In genomic region chr18:67771271-67771670, GRCh38 we compare ENCODE assay signal across 16 cellular contexts.
DNase-seq lines count a peak whose midpoint lies in the region; ATAC-seq, FAIRE-seq and TF ChIP-seq lines count a peak whose summit lies in the region.
"Had no signal": no experiment of that assay in that cellular context is flagged by ENCODE, and none has a peak within 500 bp of the region (broad histone marks: within the 10 kb centered on the region; RNA-seq: fewer than 3 reads in every experiment).

No MANE protein-coding gene starts in this region.

- TF ChIP-seq POLR2A in HepG2 (IDR thresholded peaks at IDR 0.05; ENCODE audit: insufficient read depth in 1 of 2, low read depth in 2 of 2, low read length in 2 of 2) (no peak), right lobe of liver (IDR thresholded peaks at IDR 0.05) (no peak), Peyer's patch (IDR thresholded peaks at IDR 0.05) (no peak)

- no peak overlapping the region for H2AFZ ChIP-seq in HepG2 (ENCODE audit: low read length)

- POLR2A ChIA-PET in HepG2 (lab: Yijun Ruan, JAX): no interaction called here

- BruUV-seq in HepG2 (replicated peaks; lab: Mats Ljungman, UMichigan): no TSS peak

- no peak for TF ChIP-seq RAD21 in HepG2 (CRISPR knock-in tag; IDR thresholded peaks at IDR 0.05)

- TF ChIP-seq CTCF in HepG2 (CRISPR knock-in tag; IDR thresholded peaks at IDR 0.05) (no peak), right lobe of liver (IDR thresholded peaks at IDR 0.05) (no peak), Peyer's patch (IDR thresholded peaks at IDR 0.05) (no peak)

- no peak overlapping the region for H3K9ac ChIP-seq in HepG2 (ENCODE audit: insufficient read depth, low read depth, low read length)

- H3K36me3 ChIP-seq in HepG2 (replicated peaks in 1 of 2; ENCODE audit: control insufficient read depth in 1 of 2, insufficient read depth in 2 of 2, low read length in 2 of 2) (no peaks in the 10 kb centered on the region), right lobe of liver (no peaks in the 10 kb centered on the region), Peyer's patch (no peaks in the 10 kb centered on the region)
- H3K36me3 ChIP-seq: gastrocnemius medialis, suprapubic skin had no signal

- H3K4me3 ChIP-seq in HepG2 (replicated peaks in 1 of 3; ENCODE audit: insufficient read depth in 1 of 3, low read depth in 2 of 3, low read length in 3 of 3): no peak overlapping the region
- no peak overlapping the region for H3K4me3 ChIP-seq in right lobe of liver
- H3K4me3 ChIP-seq in Peyer's patch: no peak overlapping the region
- H3K4me3 ChIP-seq: gastrocnemius medialis, suprapubic skin had no signal

- H3K9me3 ChIP-seq in HepG2 (ENCODE audit: low read length) (no peaks in the 10 kb centered on the region), right lobe of liver (no peaks in the 10 kb centered on the region), Peyer's patch (no peaks in the 10 kb centered on the region)
- H3K9me3 ChIP-seq: gastrocnemius medialis, suprapubic skin had no signal

- no peak overlapping the region for H3K4me2 ChIP-seq in HepG2 (ENCODE audit: low read depth, low read length)

- DNase-seq in HepG2 (ENCODE audit: low spot score) (no peak), right lobe of liver (no peak), SW 1271 (lab: John Stamatoyannopoulos, UW) (peak; percentile 22 to 51), fibroblast of gingiva (ENCODE audit: low read depth) (peak; percentile 2), Peyer's patch (no peak), SKM-1 (lab: John Stamatoyannopoulos, UW; ENCODE audit: unreplicated experiment) (no peak)
- DNase-seq: activated CD8-positive, alpha-beta T cell treated with anti-CD3 and anti-CD28 coated beads for 36 hours; activated effector memory CD4-positive, alpha-beta T cell treated with Interleukin-2 at 50 U/mL for 16 hours; gastrocnemius medialis; NCI-H1436 treated with DMSO at 0.1 percent for 48 hours; NCI-H345 had no signal

- H3K79me2 ChIP-seq in HepG2 (ENCODE audit: insufficient read depth, low read length): no peaks in the 10 kb centered on the region

- H3K27ac ChIP-seq in HepG2 (ENCODE audit: extremely low read length, insufficient read depth, low read length): no peak overlapping the region
- H3K27ac ChIP-seq in right lobe of liver: no peak overlapping the region
- no peak overlapping the region for H3K27ac ChIP-seq in Peyer's patch
- H3K27ac ChIP-seq: gastrocnemius medialis, suprapubic skin had no signal

- 2% methylated on average over 2 of the region's 2 CpGs for WGBS in HepG2 (ENCODE audit: low lambda C conversion rate)
- 64% methylated on average over 2 of the region's 2 CpGs for WGBS in right lobe of liver (ENCODE audit: insufficient coverage, low coverage, low lambda C conversion rate, missing lambda C conversion rate)

- TF ChIP-seq EP300 in HepG2 (IDR thresholded peaks at IDR 0.05; ENCODE audit: low read depth in 2 of 2, low read length in 2 of 2) (no peak), HepG2 (CRISPR knock-in tag; IDR thresholded peaks at IDR 0.05; ENCODE audit: borderline replicate concordance) (no peak)

- intact Hi-C loops in HepG2 (cut with micrococcal nuclease; ENCODE audit: unreplicated experiment) (no loop called here), right lobe of liver (cut with DNase I) (no loop called here)

- FAIRE-seq in HepG2 (lab: Jason Lieb, UNC): no peak
- FAIRE-seq: A204.1, GM18507 had no signal

- H3K4me1 ChIP-seq in HepG2 (ENCODE audit: insufficient read depth, low read length) (no peaks in the 10 kb centered on the region), right lobe of liver (no peaks in the 10 kb centered on the region), Peyer's patch (no peaks in the 10 kb centered on the region)
- H3K4me1 ChIP-seq: gastrocnemius medialis, suprapubic skin had no signal

- H3K27me3 ChIP-seq in HepG2 (ENCODE audit: control insufficient read depth in 1 of 2, insufficient read depth in 2 of 2, low read length in 2 of 2): no peaks in the 10 kb centered on the region
- no peaks in the 10 kb centered on the region for H3K27me3 ChIP-seq in right lobe of liver
- no peaks in the 10 kb centered on the region for H3K27me3 ChIP-seq in Peyer's patch
- H3K27me3 ChIP-seq: gastrocnemius medialis, suprapubic skin had no signal

- CTCF ChIA-PET in HepG2 (lab: Yijun Ruan, JAX; ENCODE audit: low intra/inter-chr PET ratio, low total read pairs): no interaction called here

- no peaks in the 10 kb centered on the region for H4K20me1 ChIP-seq in HepG2 (ENCODE audit: insufficient read depth, low read length)

- in situ Hi-C loops in HepG2 (cut with HindIII; ENCODE audit: extremely low pct_ligation_motif_present, low pct_unique_long_range_greater_than_20kb): no loop called here

- ATAC-seq in HepG2: no peak
- ATAC-seq in right lobe of liver: no peak
- no peak for ATAC-seq in HG03457 (IDR thresholded peaks at IDR 0.05; ENCODE audit: unreplicated experiment)
- ATAC-seq in HG03196 (IDR thresholded peaks at IDR 0.05; ENCODE audit: unreplicated experiment): no peak
- ATAC-seq: activated CD8-positive, alpha-beta T cell treated with anti-CD3 and anti-CD28 coated beads for 36 hours; gastrocnemius medialis had no signal

TF ChIP-seq in HepG2, 621 proteins besides CTCF, POLR2A, EP300 and RAD21:
- TF ChIP-seq ZNF850 (CRISPR knock-in tag; conservative IDR thresholded peaks at IDR 0.05) (no peak), MAFK (conservative IDR thresholded peaks at IDR 0.05 in 1 of 2, IDR thresholded peaks at IDR 0.05 in 1 of 2; ENCODE audit: low read length in 2 of 2) (peak; percentile 87 to 96), ZBTB20 (CRISPR knock-in tag; IDR thresholded peaks at IDR 0.05; ENCODE audit: borderline replicate concordance, low read depth) (no peak), MAFF (IDR thresholded peaks at IDR 0.05; ENCODE audit: low read depth, low read length) (peak; percentile 91), ZNF644 (CRISPR knock-in tag; IDR thresholded peaks at IDR 0.05; ENCODE audit: low read depth) (no peak), NFIB (CRISPR knock-in tag; IDR thresholded peaks at IDR 0.05; ENCODE audit: borderline replicate concordance) (no peak), MYPOP (CRISPR knock-in tag; IDR thresholded peaks at IDR 0.05) (no peak), ZNF207 (IDR thresholded peaks at IDR 0.05; ENCODE audit: borderline replicate concordance) (no peak)

Comparison
In these comparisons a context has a peak if more than half of its experiments do, and no peak if none do; other contexts are left out.
1. DNase-seq: peak in SW 1271 (2 of 2) and fibroblast of gingiva (single experiment); none in HepG2 (single experiment), right lobe of liver (0 of 3), Peyer's patch (0 of 3) and SKM-1 (single experiment).